23 cellular contexts compared by ENCODE assay signal in genomic region chr13:41590643-41591042, GRCh38.
DNase-seq lines count a peak whose midpoint lies in the region; ATAC-seq and TF ChIP-seq lines count a peak whose summit lies in the region.
"Had no signal": no experiment of that assay in that cellular context is flagged by ENCODE, and none has a peak within 500 bp of the region (broad histone marks: within the 10 kb centered on the region; RNA-seq: fewer than 3 reads in every experiment).

No MANE protein-coding gene starts in this region.

- H3K14ac ChIP-seq in IMR-90 (replicated peaks; ENCODE audit: low read depth, low read length), result peak overlapping the region; percentile 77

- H2AFZ ChIP-seq in IMR-90 (replicated peaks; ENCODE audit: low read length, poor library complexity), result no peak overlapping the region

- DNase-seq in CD4-positive, CD25-positive, alpha-beta regulatory T cell, result peak in 1 of 3 donors; percentile 54
- no peak for DNase-seq in IMR-90
- peak; percentile 44 for DNase-seq in RWPE1 (ENCODE audit: low spot score)
- peak; percentile 95 to 98 for DNase-seq in foreskin keratinocyte
- no peak for DNase-seq in NK-92 (lab: John Stamatoyannopoulos, UW; ENCODE audit: unreplicated experiment)
- no peak for DNase-seq in effector CD8-positive, alpha-beta T cell (lab: John Stamatoyannopoulos, UW)
- no peak for DNase-seq in prostate gland (ENCODE audit: low spot score)
- no peak for DNase-seq in NOMO-1 treated with dmso at 0.1 percent for 144 hours (lab: John Stamatoyannopoulos, UW; ENCODE audit: unreplicated experiment)
- DNase-seq: activated CD4-positive, alpha-beta T cell treated with anti-CD3 and anti-CD28 coated beads, Interleukin-2, amount 50 U/mL, for 1 hour; activated CD8-positive, alpha-beta memory T cell treated with anti-CD3 and anti-CD28 coated beads, Interleukin-2, amount 10 ng/mL, durations not matched to agents 7 days and 5 days; Caco-2; central memory CD4-positive, alpha-beta T cell; NCI-H1105; NCI-H2081; NCI-H524; occipital lobe; retina; stimulated activated naive CD4-positive, alpha-beta T cell; T1000 had no signal

- H2BK5ac ChIP-seq in IMR-90 (ENCODE audit: low read depth, low read length, poor library complexity, severe bottlenecking), result peak overlapping the region; percentile 53

- POLR2A ChIA-PET in IMR-90 (lab: Charles Lee; ENCODE audit: unreplicated experiment), result no interaction called here
- POLR2A ChIA-PET in RWPE1 (lab: Yijun Ruan, JAX; ENCODE audit: low non-redundant PET), result no interaction called here

- H3K4me3 Mint-ChIP-seq in CD4-positive, CD25-positive, alpha-beta regulatory T cell, result no peak overlapping the region
- H3K4me3 Mint-ChIP-seq: activated CD8-positive, alpha-beta memory T cell treated with anti-CD3 and anti-CD28 coated beads, Interleukin-2, amount 10 ng/mL, durations not matched to agents 7 days and 5 days; activated naive CD4-positive, alpha-beta T cell treated with anti-CD3 and anti-CD28 coated beads, Interleukin-2, amount 50 U/mL, for 24 hours had no signal

- H4K20me1 ChIP-seq in IMR-90 (ENCODE audit: insufficient read depth, low read length), result no peaks in the 10 kb centered on the region
- H4K20me1 ChIP-seq: BLaER1 had no signal

- no peak for ATAC-seq in CD4-positive, CD25-positive, alpha-beta regulatory T cell (ENCODE audit: low read depth in 2 of 2)
- ATAC-seq in IMR-90 (ENCODE audit: low read depth), result no peak
- peak; percentile 85 for ATAC-seq in foreskin keratinocyte
- ATAC-seq: activated CD8-positive, alpha-beta memory T cell treated with anti-CD3 and anti-CD28 coated beads, Interleukin-2, amount 10 ng/mL, durations not matched to agents 7 days and 5 days; SK-N-SH treated with all-trans-retinoic acid at 6 μM for 48 hours had no signal

- no peak for TF ChIP-seq CTCF in IMR-90 (conservative IDR thresholded peaks at IDR 0.05; ENCODE audit: low read depth, low read length)
- no peak for TF ChIP-seq CTCF in RWPE1 (conservative IDR thresholded peaks at IDR 0.05; ENCODE audit: low read depth)
- TF ChIP-seq CTCF in foreskin keratinocyte (conservative IDR thresholded peaks at IDR 0.05), result no peak
- no peak for TF ChIP-seq CTCF in prostate gland (IDR thresholded peaks at IDR 0.05)

- H4K5ac ChIP-seq in IMR-90 (ENCODE audit: low read depth, low read length), result peak overlapping the region; percentile 91

- H3K9ac ChIP-seq in IMR-90 (ENCODE audit: low read depth, low read length), result no peak overlapping the region
- H3K9ac ChIP-seq: BLaER1 had no signal

- no TSS peak for BruUV-seq in IMR-90 (replicated peaks; lab: Mats Ljungman, UMichigan)

- no peaks in the 10 kb centered on the region for H3K27me3 Mint-ChIP-seq in CD4-positive, CD25-positive, alpha-beta regulatory T cell
- H3K27me3 Mint-ChIP-seq: activated CD8-positive, alpha-beta memory T cell treated with anti-CD3 and anti-CD28 coated beads, Interleukin-2, amount 10 ng/mL, durations not matched to agents 7 days and 5 days; activated naive CD4-positive, alpha-beta T cell treated with anti-CD3 and anti-CD28 coated beads, Interleukin-2, amount 50 U/mL, for 24 hours had no signal

- H3K4me2 ChIP-seq in IMR-90 (ENCODE audit: low read depth, low read length), result no peak overlapping the region
- H3K4me2 ChIP-seq: BLaER1 had no signal

- H3K27ac Mint-ChIP-seq in CD4-positive, CD25-positive, alpha-beta regulatory T cell, result peak overlapping the region; percentile 21 to 70 (median 58)
- H3K27ac Mint-ChIP-seq: activated CD8-positive, alpha-beta memory T cell treated with anti-CD3 and anti-CD28 coated beads, Interleukin-2, amount 10 ng/mL, durations not matched to agents 7 days and 5 days; activated naive CD4-positive, alpha-beta T cell treated with anti-CD3 and anti-CD28 coated beads, Interleukin-2, amount 50 U/mL, for 24 hours had no signal

- H3K4ac ChIP-seq in IMR-90 (ENCODE audit: low read depth, low read length), result peak overlapping the region; percentile 74

- H3K9me1 ChIP-seq in IMR-90 (ENCODE audit: insufficient read depth, low read length), result peaks cover 16% of the 10 kb centered on the region

- peak overlapping the region; percentile 68 to 79 for H4K8ac ChIP-seq in IMR-90 (ENCODE audit: low read depth in 2 of 2, low read length in 2 of 2)

- WGBS in IMR-90 (ENCODE audit: extremely low coverage in 2 of 2, insufficient read length in 1 of 2), 2 experiments, result 80% methylated on average over 2 of the region's 3 CpGs; no CpG with 5 or more reads in 1 of the 2 experiments
- 88% methylated on average over 3 of the region's 3 CpGs for WGBS in prostate gland

- no peaks in the 10 kb centered on the region for H3K27me3 ChIP-seq in CD4-positive, CD25-positive, alpha-beta regulatory T cell (ENCODE audit: control insufficient read depth, insufficient read depth, low read length)
- H3K27me3 ChIP-seq in IMR-90 (ENCODE audit: control insufficient read depth, insufficient read depth, low read length), result no peaks in the 10 kb centered on the region
- no peaks in the 10 kb centered on the region for H3K27me3 ChIP-seq in foreskin keratinocyte
- no peaks in the 10 kb centered on the region for H3K27me3 ChIP-seq in prostate gland (replicated peaks; ENCODE audit: insufficient read depth)
- H3K27me3 ChIP-seq: BLaER1, vagina had no signal

- peak overlapping the region; percentile 88 for H2AK5ac ChIP-seq in IMR-90 (ENCODE audit: low read depth, low read length)

- no peak overlapping the region for H3K4me3 ChIP-seq in CD4-positive, CD25-positive, alpha-beta regulatory T cell (ENCODE audit: low read depth, low read length)
- H3K4me3 ChIP-seq in IMR-90 (ENCODE audit: insufficient read depth, low read depth, low read length) (no peak overlapping the region), prostate gland (no peak overlapping the region)
- H3K4me3 ChIP-seq: BLaER1, vagina had no signal

- peak overlapping the region; percentile 43; the same call in 1 of the 2 replicates for H3K56ac ChIP-seq in IMR-90 (ENCODE audit: extremely low read depth, insufficient read depth, low read length)

- no peaks in the 10 kb centered on the region for H3K9me3 ChIP-seq in CD4-positive, CD25-positive, alpha-beta regulatory T cell (ENCODE audit: control insufficient read depth in 2 of 2, low read length in 2 of 2)
- H3K9me3 ChIP-seq in IMR-90 (ENCODE audit: control insufficient read depth, insufficient read depth, low read length), result no peaks in the 10 kb centered on the region
- no peaks in the 10 kb centered on the region for H3K9me3 ChIP-seq in prostate gland
- H3K9me3 ChIP-seq: BLaER1, Caco-2, vagina had no signal

- H3K4me1 ChIP-seq in CD4-positive, CD25-positive, alpha-beta regulatory T cell (ENCODE audit: control insufficient read depth, insufficient read depth, low read length, poor library complexity, severe bottlenecking), result no peaks in the 10 kb centered on the region
- H3K4me1 ChIP-seq in IMR-90 (ENCODE audit: control insufficient read depth, insufficient read depth, low read length), result peaks cover 21% of the 10 kb centered on the region
- H3K4me1 ChIP-seq in foreskin keratinocyte, result peaks cover 28% of the 10 kb centered on the region
- no peaks in the 10 kb centered on the region for H3K4me1 ChIP-seq in prostate gland (replicated peaks)
- H3K4me1 ChIP-seq: BLaER1, vagina had no signal

- peaks cover 0 to 9% (median 6%) of the 10 kb centered on the region in 4 donors for H3K4me1 Mint-ChIP-seq in CD4-positive, CD25-positive, alpha-beta regulatory T cell

- dilution Hi-C loops in IMR-90 (cut with HindIII; ENCODE audit: low sequenced_read_pairs, unreplicated experiment), result no loop called here

- peak overlapping the region; percentile 96 for H2BK15ac ChIP-seq in IMR-90 (ENCODE audit: low read depth, low read length)

- peaks cover 40% of the 10 kb centered on the region for H3K36me3 Mint-ChIP-seq in CD4-positive, CD25-positive, alpha-beta regulatory T cell

- peak overlapping the region; percentile 64 for H2BK120ac ChIP-seq in IMR-90 (ENCODE audit: low read depth, low read length)

- no peaks in the 10 kb centered on the region; a peak in 1 of 4 replicates for H3K79me1 ChIP-seq in IMR-90 (ENCODE audit: low read depth in 1 of 2, low read length in 2 of 2)

- peak overlapping the region; percentile 85 for H2BK20ac ChIP-seq in IMR-90 (ENCODE audit: low read depth, low read length)

- in situ Hi-C loops in IMR-90 (cut with MboI; ENCODE audit: low sequenced_read_pairs), result no loop called here

- CTCF ChIA-PET in IMR-90 (lab: Yijun Ruan, JAX) (no interaction called here), RWPE1 (lab: Yijun Ruan, JAX) (no interaction called here)

- peak overlapping the region; percentile 1; the same call in 1 of the 2 replicates for H3K23ac ChIP-seq in IMR-90 (ENCODE audit: low read depth, low read length)

- no peak overlapping the region for H3K27ac ChIP-seq in CD4-positive, CD25-positive, alpha-beta regulatory T cell (ENCODE audit: insufficient read depth, low read length, poor library complexity, severe bottlenecking)
- H3K27ac ChIP-seq in IMR-90 (ENCODE audit: insufficient read depth, low read length), result peak overlapping the region; percentile 59
- H3K27ac ChIP-seq in RWPE1, result no peak overlapping the region
- H3K27ac ChIP-seq in foreskin keratinocyte, result peak overlapping the region; percentile 25
- H3K27ac ChIP-seq in prostate gland, result no peak overlapping the region
- H3K27ac ChIP-seq: BLaER1, vagina had no signal

- intact Hi-C loops in IMR-90 (cut with micrococcal nuclease) (no loop called here), prostate gland (cut with DNase I) (no loop called here)

- TF ChIP-seq POLR2A in IMR-90 (IDR thresholded peaks at IDR 0.05; ENCODE audit: low read depth, low read length) (no peak), prostate gland (IDR thresholded peaks at IDR 0.05) (no peak)

- H3K18ac ChIP-seq in IMR-90 (ENCODE audit: low read depth, low read length), result peak overlapping the region; percentile 97

- no peak for TF ChIP-seq RAD21 in IMR-90 (IDR thresholded peaks at IDR 0.05; ENCODE audit: low read length)

- H3K36me3 ChIP-seq in CD4-positive, CD25-positive, alpha-beta regulatory T cell (ENCODE audit: control insufficient read depth, insufficient read depth, low read length), result peaks cover 8% of the 10 kb centered on the region
- H3K36me3 ChIP-seq in IMR-90 (ENCODE audit: control insufficient read depth, insufficient read depth, low read length) (peaks cover 6% of the 10 kb centered on the region; the same call in 1 of the 2 replicates), prostate gland (no peaks in the 10 kb centered on the region)
- H3K36me3 ChIP-seq: vagina had no signal

- H2AK9ac ChIP-seq in IMR-90 (replicated peaks; ENCODE audit: low read depth, low read length, poor library complexity), result no peak overlapping the region

- peaks cover 0 to 2% (median 0%) of the 10 kb centered on the region in 7 donors for H3K9me3 Mint-ChIP-seq in CD4-positive, CD25-positive, alpha-beta regulatory T cell
- H3K9me3 Mint-ChIP-seq: activated naive CD4-positive, alpha-beta T cell treated with anti-CD3 and anti-CD28 coated beads, Interleukin-2, amount 50 U/mL, for 24 hours had no signal

- peak overlapping the region; percentile 84 for H4K91ac ChIP-seq in IMR-90 (ENCODE audit: insufficient read depth, low read depth, low read length)

TF ChIP-seq in IMR-90, 13 proteins besides CTCF, POLR2A, EP300 and RAD21 (continues in another document):
- no peak for TF ChIP-seq CHD1 (IDR thresholded peaks at IDR 0.05; ENCODE audit: low read depth, low read length)
- TF ChIP-seq CEBPB (IDR thresholded peaks at IDR 0.05; ENCODE audit: low read depth, low read length), result no peak
- no peak for TF ChIP-seq NFE2L2 (IDR thresholded peaks at IDR 0.05; ENCODE audit: low read depth, low read length)

Comparison
In these comparisons a context has a peak if more than half of its experiments do, and no peak if none do; other contexts are left out.
1. DNase-seq: peak in RWPE1 (single experiment) and foreskin keratinocyte (2 of 2); none in IMR-90 (single experiment), NK-92 (single experiment), effector CD8-positive, alpha-beta T cell (single experiment), prostate gland (single experiment) and NOMO-1 treated with dmso at 0.1 percent for 144 hours (single experiment).
2. H3K27ac ChIP-seq: peak in IMR-90 (single experiment) and foreskin keratinocyte (single experiment); none in CD4-positive, CD25-positive, alpha-beta regulatory T cell (single experiment), RWPE1 (single experiment) and prostate gland (0 of 2).